ENCODE assay signal across 1 cellular context in genomic region chr12:42575717-42576116, GRCh38.
TF ChIP-seq lines count a peak whose summit lies in the region.

No MANE protein-coding gene starts in this region.

TF ChIP-seq in IMR-90, 13 proteins besides CTCF, POLR2A, EP300 and RAD21 (continued from another document):
- TF ChIP-seq RCOR1 (IDR thresholded peaks at IDR 0.05; ENCODE audit: insufficient replicate concordance, low read length) (no peak), CHD1 (IDR thresholded peaks at IDR 0.05; ENCODE audit: low read depth, low read length) (no peak), USF2 (IDR thresholded peaks at IDR 0.05; ENCODE audit: low read depth, low read length) (no peak), MAFK (IDR thresholded peaks at IDR 0.05; ENCODE audit: low read depth, low read length) (no peak), SMC3 (IDR thresholded peaks at IDR 0.05; ENCODE audit: low read depth, low read length) (no peak), FOS (IDR thresholded peaks at IDR 0.05; ENCODE audit: low read depth, low read length) (no peak), NFE2L2 (IDR thresholded peaks at IDR 0.05; ENCODE audit: low read depth, low read length) (no peak), RFX5 (IDR thresholded peaks at IDR 0.05; ENCODE audit: low read depth, low read length) (no peak)
TF ChIP-seq in IMR-90: peak in this region for 0.
